ENCODE assay signal across 10 cellular contexts in the genomic region with DNA sequence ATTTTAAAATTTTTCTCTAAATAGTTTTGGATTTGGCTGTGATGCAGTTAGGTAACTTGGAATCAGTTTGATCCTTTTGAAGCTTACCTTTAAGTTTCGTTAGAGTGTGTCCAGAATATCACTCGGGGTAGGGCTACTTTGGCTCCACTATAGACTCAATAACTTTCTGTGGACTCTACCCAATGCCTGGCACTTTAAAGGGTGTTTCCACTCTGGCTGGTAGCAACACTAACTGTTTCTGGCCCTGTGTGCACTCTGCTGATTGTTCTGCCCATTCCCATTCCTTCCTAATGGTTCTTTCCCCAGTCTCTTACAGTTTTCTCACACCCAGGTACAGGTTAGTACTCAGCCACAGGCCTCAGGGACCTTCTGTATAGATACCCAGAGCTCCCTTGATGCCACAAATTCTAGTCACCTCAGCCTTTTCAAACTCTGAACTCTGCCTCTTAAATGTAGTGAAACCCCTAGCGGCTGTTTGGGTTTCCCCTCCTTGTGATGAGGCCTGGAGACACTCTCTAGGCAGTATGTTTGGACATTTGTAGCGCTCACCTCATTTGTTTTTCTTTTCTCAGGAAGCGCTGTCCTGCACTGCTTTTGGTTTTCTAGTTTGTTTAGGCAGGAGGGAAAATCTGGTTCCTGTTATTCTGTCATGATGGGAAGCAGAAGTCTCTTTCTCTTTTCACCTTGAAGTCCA. TPM values are rescaled to one million over a fixed set of nuclear protein-coding genes. Genes with fewer than 3 reads are reported as not detected.
DNase-seq lines count a peak whose midpoint lies in the region; ATAC-seq and TF ChIP-seq lines count a peak whose summit lies in the region.
"Had no signal": no experiment of that assay in that cellular context is flagged by ENCODE, and none has a peak within 500 bp of the region (broad histone marks: within the 10 kb centered on the region; RNA-seq: fewer than 3 reads in every experiment).

No MANE protein-coding gene starts in this region.

- H3K4me1 ChIP-seq in esophagus muscularis mucosa = peaks cover 15 to 37% (median 27%) of the 10 kb centered on the region in 4 donors

- no peaks in the 10 kb centered on the region for H3K27me3 Mint-ChIP-seq in activated T-helper 1 cell treated with anti-CD3 and anti-CD28 coated beads, Interleukin-12 subunit alpha, Interleukin-12 subunit beta, Interleukin-2, Interleukin-4 antibody, amounts not matched to agents 30 ng/mL and 10 ng/mL and 1 ng/mL, durations not matched to agents 14 hours and 24 hours and 36 hours (ENCODE audit: insufficient read depth)

- H3K4me1 Mint-ChIP-seq in activated T-helper 1 cell treated with anti-CD3 and anti-CD28 coated beads, Interleukin-12 subunit alpha, Interleukin-12 subunit beta, Interleukin-2, Interleukin-4 antibody, amounts not matched to agents 30 ng/mL and 10 ng/mL and 1 ng/mL, durations not matched to agents 14 hours and 24 hours and 36 hours (ENCODE audit: low read depth) = peaks cover 29% of the 10 kb centered on the region

- TF ChIP-seq EP300 in esophagus muscularis mucosa (IDR thresholded peaks at IDR 0.05) = no peak

- DNase-seq in ELF-1 (ENCODE audit: low read depth, low spot score) (peak; percentile 28), esophagus muscularis mucosa (ENCODE audit: extremely low spot score) (no peak), amniotic stem cell (lab: John Stamatoyannopoulos, UW) (no peak)
- no peak for DNase-seq in activated CD4-positive, CD25-positive, alpha-beta regulatory T cell treated with anti-CD3 and anti-CD28 coated beads, Interleukin-2, amount 50 U/mL, for 72 hours
- no peak for DNase-seq in stimulated activated naive CD4-positive, alpha-beta T cell (lab: John Stamatoyannopoulos, UW)
- DNase-seq in activated T-helper 1 cell treated with anti-CD3 and anti-CD28 coated beads, Interleukin-12 subunit alpha, Interleukin-12 subunit beta, Interleukin-2, Interleukin-4 antibody, amounts not matched to agents 30 ng/mL and 10 ng/mL and 1 ng/mL, durations not matched to agents 14 hours and 24 hours and 36 hours (ENCODE audit: low spot score) = no peak
- DNase-seq: activated CD4-positive, alpha-beta T cell treated with anti-CD3 and anti-CD28 coated beads, Interleukin-2, amount 50 U/mL, for 4 hours; NCI-H1105 had no signal

- H3K27me3 ChIP-seq in esophagus muscularis mucosa = no peaks in the 10 kb centered on the region

- H3K9me3 ChIP-seq in esophagus muscularis mucosa = no peaks in the 10 kb centered on the region

- H3K4me3 Mint-ChIP-seq in activated T-helper 1 cell treated with anti-CD3 and anti-CD28 coated beads, Interleukin-12 subunit alpha, Interleukin-12 subunit beta, Interleukin-2, Interleukin-4 antibody, amounts not matched to agents 30 ng/mL and 10 ng/mL and 1 ng/mL, durations not matched to agents 14 hours and 24 hours and 36 hours = no peak overlapping the region

- H3K36me3 ChIP-seq in esophagus muscularis mucosa = no peaks in the 10 kb centered on the region

- intact Hi-C loops in esophagus muscularis mucosa (cut with DNase I) = no loop called here
- intact Hi-C loops in activated T-helper 1 cell treated with anti-CD3 and anti-CD28 coated beads, Interleukin-12 subunit alpha, Interleukin-12 subunit beta, Interleukin-2, Interleukin-4 antibody, amounts not matched to agents 30 ng/mL and 10 ng/mL and 1 ng/mL, durations not matched to agents 14 hours and 24 hours and 36 hours (cut with micrococcal nuclease) = no loop called here

- ATAC-seq in GM19372 (IDR thresholded peaks at IDR 0.05; ENCODE audit: low read depth, unreplicated experiment) (peak; percentile 82), HG03066 (IDR thresholded peaks at IDR 0.05; ENCODE audit: low read depth, unreplicated experiment) (peak; percentile 93)

- 39% methylated on average over 5 of the region's 5 CpGs for WGBS in esophagus muscularis mucosa

- peaks cover 16% of the 10 kb centered on the region for H3K36me3 Mint-ChIP-seq in activated T-helper 1 cell treated with anti-CD3 and anti-CD28 coated beads, Interleukin-12 subunit alpha, Interleukin-12 subunit beta, Interleukin-2, Interleukin-4 antibody, amounts not matched to agents 30 ng/mL and 10 ng/mL and 1 ng/mL, durations not matched to agents 14 hours and 24 hours and 36 hours (ENCODE audit: low read depth)

- peak in 1 of 3 experiments; percentile 38 for TF ChIP-seq CTCF in esophagus muscularis mucosa (IDR thresholded peaks at IDR 0.05)

- H3K27ac Mint-ChIP-seq in activated T-helper 1 cell treated with anti-CD3 and anti-CD28 coated beads, Interleukin-12 subunit alpha, Interleukin-12 subunit beta, Interleukin-2, Interleukin-4 antibody, amounts not matched to agents 30 ng/mL and 10 ng/mL and 1 ng/mL, durations not matched to agents 14 hours and 24 hours and 36 hours = no peak overlapping the region

- no peaks in the 10 kb centered on the region for H3K9me3 Mint-ChIP-seq in activated T-helper 1 cell treated with anti-CD3 and anti-CD28 coated beads, Interleukin-12 subunit alpha, Interleukin-12 subunit beta, Interleukin-2, Interleukin-4 antibody, amounts not matched to agents 30 ng/mL and 10 ng/mL and 1 ng/mL, durations not matched to agents 14 hours and 24 hours and 36 hours

- no peak for TF ChIP-seq POLR2A in esophagus muscularis mucosa (IDR thresholded peaks at IDR 0.05; ENCODE audit: low read depth)

- H3K4me3 ChIP-seq in esophagus muscularis mucosa = no peak overlapping the region

- peak overlapping the region; percentile 36 to 69 (median 48) for H3K27ac ChIP-seq in esophagus muscularis mucosa (replicated peaks in 1 of 4)

RNA-seq across cellular contexts. Expression of a gene that starts 16.8 kb away (rescaled TPM):
- 10 to 100 TPM; 23.4 to 28.1 (median 26.3) TPM for total RNA-seq in esophagus muscularis mucosa
- 37.0 and 41.3 TPM in 2 replicates for total RNA-seq in activated T-helper 1 cell treated with anti-CD3 and anti-CD28 coated beads, Interleukin-12 subunit alpha, Interleukin-12 subunit beta, Interleukin-2, Interleukin-4 antibody, amounts not matched to agents 30 ng/mL and 10 ng/mL and 1 ng/mL, durations not matched to agents 14 hours and 24 hours and 36 hours
